In genomic region chr2:27336173-27336572, GRCh38 we compare ENCODE assay signal across 1 cellular context.
TF ChIP-seq lines count a peak whose summit lies in the region.

No MANE protein-coding gene starts in this region.

TF ChIP-seq in HepG2, 621 proteins besides CTCF, POLR2A, EP300 and RAD21:
- TF ChIP-seq, protein P1, sequence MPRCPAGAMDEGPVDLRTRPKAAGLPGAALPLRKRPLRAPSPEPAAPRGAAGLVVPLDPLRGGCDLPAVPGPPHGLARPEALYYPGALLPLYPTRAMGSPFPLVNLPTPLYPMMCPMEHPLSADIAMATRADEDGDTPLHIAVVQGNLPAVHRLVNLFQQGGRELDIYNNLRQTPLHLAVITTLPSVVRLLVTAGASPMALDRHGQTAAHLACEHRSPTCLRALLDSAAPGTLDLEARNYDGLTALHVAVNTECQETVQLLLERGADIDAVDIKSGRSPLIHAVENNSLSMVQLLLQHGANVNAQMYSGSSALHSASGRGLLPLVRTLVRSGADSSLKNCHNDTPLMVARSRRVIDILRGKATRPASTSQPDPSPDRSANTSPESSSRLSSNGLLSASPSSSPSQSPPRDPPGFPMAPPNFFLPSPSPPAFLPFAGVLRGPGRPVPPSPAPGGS (CRISPR knock-in tag; IDR thresholded peaks at IDR 0.05): no peak
- peak; percentile 16 for TF ChIP-seq AGO2 (optimal IDR thresholded peaks at IDR 0.05; ENCODE audit: low read depth, low read length)
